ENCODE assay signal across 19 cellular contexts in the genomic region with DNA sequence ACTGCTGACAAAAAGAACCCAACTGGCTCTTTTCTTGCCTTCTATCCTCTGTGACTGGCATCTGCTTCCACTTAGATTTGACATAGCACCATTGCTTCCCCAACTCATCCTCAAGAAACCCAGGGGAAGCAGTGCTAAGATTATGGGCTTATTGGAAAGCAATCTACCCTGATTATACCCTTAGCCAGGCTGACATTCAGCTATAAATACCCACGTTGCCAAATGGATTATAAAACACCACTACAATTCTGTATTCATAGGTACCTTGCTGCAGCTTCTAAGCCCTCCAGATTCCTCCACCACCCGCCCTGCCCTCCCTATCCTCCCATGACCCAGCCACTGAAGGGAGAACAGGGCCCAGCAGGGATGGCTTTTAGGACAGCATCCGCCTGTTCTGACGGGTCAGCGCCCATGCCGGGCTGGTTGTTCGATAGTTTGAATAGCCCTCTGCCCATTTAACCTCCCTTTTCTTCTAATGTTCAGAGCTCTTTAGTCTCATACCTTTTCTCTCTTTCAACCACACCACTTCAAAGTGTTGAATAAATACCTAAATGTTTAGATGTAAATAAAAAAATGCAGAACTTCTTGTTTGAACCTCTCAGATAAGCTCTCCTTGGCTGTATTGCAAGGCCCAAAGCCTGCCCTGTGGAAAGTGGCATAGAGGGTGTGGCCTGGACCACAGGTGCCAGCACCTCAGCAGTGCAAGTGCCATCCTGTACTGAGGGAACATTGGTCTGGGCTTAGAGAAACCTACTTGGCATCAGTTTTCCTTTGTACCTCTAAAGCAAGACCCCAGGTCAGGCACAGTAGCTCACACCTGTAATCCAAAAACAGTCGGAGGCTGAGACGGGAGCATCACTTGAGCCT.
"Had no signal": no experiment of that assay in that cellular context is flagged by ENCODE, and none has a peak within 500 bp of the region (broad histone marks: within the 10 kb centered on the region; RNA-seq: fewer than 3 reads in every experiment).

No MANE protein-coding gene starts in this region.

- H3K9me3 ChIP-seq: testis had no signal

- H3K27ac ChIP-seq: coronary artery, testis had no signal

- H3K4me3 Mint-ChIP-seq: activated CD4-positive, alpha-beta memory T cell treated with anti-CD3 and anti-CD28 coated beads for 36 hours; activated naive CD8-positive, alpha-beta T cell treated with anti-CD3 and anti-CD28 coated beads, Interleukin-2, amount 10 ng/mL, durations not matched to agents 7 days and 5 days; mesothelial cell of epicardium; natural killer cell treated with Interleukin-12 subunit alpha and Interleukin-12 subunit beta and Interleukin-15 and Interleukin-18, amount 100 ng/mL, for 72 hours; stimulated activated memory B cell treated with anti-CD40 and anti-IgM and Interleukin-4, amounts not matched to agents 10 μg/mL and 1 μg/mL and 100 μg/mL, for 72 hours; T-helper 17 cell; type B pancreatic cell had no signal

- H3K27ac Mint-ChIP-seq: activated CD4-positive, alpha-beta memory T cell treated with anti-CD3 and anti-CD28 coated beads for 36 hours; mesothelial cell of epicardium; natural killer cell treated with Interleukin-12 subunit alpha and Interleukin-12 subunit beta and Interleukin-15 and Interleukin-18, amount 100 ng/mL, for 72 hours; stimulated activated memory B cell treated with anti-CD40 and anti-IgM and Interleukin-4, amounts not matched to agents 10 μg/mL and 1 μg/mL and 100 μg/mL, for 72 hours; T-helper 17 cell; type B pancreatic cell had no signal

- ATAC-seq: left lobe of liver; natural killer cell treated with Interleukin-12 subunit alpha and Interleukin-12 subunit beta and Interleukin-15 and Interleukin-18, amount 100 ng/mL, for 72 hours; sciatic nerve; stimulated activated memory B cell treated with anti-CD40 and anti-IgM and Interleukin-4, amounts not matched to agents 10 μg/mL and 1 μg/mL and 100 μg/mL, for 72 hours; T-helper 17 cell had no signal

- H3K4me1 Mint-ChIP-seq: activated naive CD8-positive, alpha-beta T cell treated with anti-CD3 and anti-CD28 coated beads, Interleukin-2, amount 10 ng/mL, durations not matched to agents 7 days and 5 days; stimulated activated memory B cell treated with anti-CD40 and anti-IgM and Interleukin-4, amounts not matched to agents 10 μg/mL and 1 μg/mL and 100 μg/mL, for 72 hours had no signal

- H3K9me3 Mint-ChIP-seq: activated CD4-positive, alpha-beta memory T cell treated with anti-CD3 and anti-CD28 coated beads for 36 hours; activated naive CD8-positive, alpha-beta T cell treated with anti-CD3 and anti-CD28 coated beads, Interleukin-2, amount 10 ng/mL, durations not matched to agents 7 days and 5 days; mesothelial cell of epicardium; natural killer cell treated with Interleukin-12 subunit alpha and Interleukin-12 subunit beta and Interleukin-15 and Interleukin-18, amount 100 ng/mL, for 72 hours; stimulated activated memory B cell treated with anti-CD40 and anti-IgM and Interleukin-4, amounts not matched to agents 10 μg/mL and 1 μg/mL and 100 μg/mL, for 72 hours; type B pancreatic cell had no signal

- DNase-seq: activated CD4-positive, alpha-beta memory T cell treated with anti-CD3 and anti-CD28 coated beads for 36 hours; activated CD4-positive, alpha-beta T cell treated with anti-CD3 and anti-CD28 coated beads for 48 hours; activated naive CD4-positive, alpha-beta T cell treated with Interleukin-2 at 50 U/mL for 16 hours; activated naive CD8-positive, alpha-beta T cell treated with anti-CD3 and anti-CD28 coated beads, Interleukin-2, amount 10 ng/mL, durations not matched to agents 7 days and 5 days; activated T-cell treated with anti-CD3 and anti-CD28 coated beads, Interleukin-2, amount 50 U/mL, for 48 hours; cerebellar nuclear complex; mammary epithelial cell; nucleus accumbens; stimulated activated CD4-positive, alpha-beta T cell treated with anti-CD3 and anti-CD28 coated beads, Interleukin-15, amount 100 ng/mL, for 24 hours; T-helper 17 cell; testis had no signal

- H3K4me2 ChIP-seq: smooth muscle cell had no signal

- H3K4me3 ChIP-seq: coronary artery, smooth muscle cell, testis had no signal

- H3K27me3 ChIP-seq: testis had no signal

- H3K27me3 Mint-ChIP-seq: activated CD4-positive, alpha-beta memory T cell treated with anti-CD3 and anti-CD28 coated beads for 36 hours; activated naive CD8-positive, alpha-beta T cell treated with anti-CD3 and anti-CD28 coated beads, Interleukin-2, amount 10 ng/mL, durations not matched to agents 7 days and 5 days; type B pancreatic cell had no signal

- H3K36me3 Mint-ChIP-seq: activated CD4-positive, alpha-beta memory T cell treated with anti-CD3 and anti-CD28 coated beads for 36 hours; activated naive CD8-positive, alpha-beta T cell treated with anti-CD3 and anti-CD28 coated beads, Interleukin-2, amount 10 ng/mL, durations not matched to agents 7 days and 5 days; mesothelial cell of epicardium; natural killer cell treated with Interleukin-12 subunit alpha and Interleukin-12 subunit beta and Interleukin-15 and Interleukin-18, amount 100 ng/mL, for 72 hours; stimulated activated memory B cell treated with anti-CD40 and anti-IgM and Interleukin-4, amounts not matched to agents 10 μg/mL and 1 μg/mL and 100 μg/mL, for 72 hours; type B pancreatic cell had no signal
